ENCODE assay signal across 15 cellular contexts in genomic region chr18:23149570-23149969, GRCh38. TPM values are rescaled to one million over a fixed set of nuclear protein-coding genes. Genes with fewer than 3 reads are reported as not detected.
DNase-seq lines count a peak whose midpoint lies in the region; ATAC-seq and TF ChIP-seq lines count a peak whose summit lies in the region.
"Had no signal": no experiment of that assay in that cellular context is flagged by ENCODE, and none has a peak within 500 bp of the region (broad histone marks: within the 10 kb centered on the region; RNA-seq: fewer than 3 reads in every experiment).

No MANE protein-coding gene starts in this region.

- H4K20me1 ChIP-seq in GM23338 (replicated peaks; ENCODE audit: insufficient read depth) (peaks cover 5% of the 10 kb centered on the region; the same call in 1 of the 2 replicates), H9 (ENCODE audit: control insufficient read depth, insufficient read depth, insufficient read length) (no peaks in the 10 kb centered on the region)

- peaks cover 4% of the 10 kb centered on the region for H3K27me3 Mint-ChIP-seq in GM23338 (ENCODE audit: insufficient read depth, low read depth, poor library complexity)
- no peaks in the 10 kb centered on the region for H3K27me3 Mint-ChIP-seq in H9 (ENCODE audit: low read depth)

- no peaks in the 10 kb centered on the region for H3F3A ChIP-seq in GM23338 (replicated peaks; ENCODE audit: low read depth)

- H3K9ac ChIP-seq in H9 (ENCODE audit: extremely low read depth, insufficient read length, low read length) (no peak overlapping the region), subcutaneous abdominal adipose tissue (ENCODE audit: low read length in 5 of 5) (no peak overlapping the region)

- H3K23me2 ChIP-seq in H9 (ENCODE audit: insufficient read length, low read depth, low read length, poor library complexity, severe bottlenecking) = no peaks in the 10 kb centered on the region

- no peak overlapping the region for H3K27ac ChIP-seq in GM23338 (ENCODE audit: low read depth)
- no peak overlapping the region for H3K27ac ChIP-seq in H9 (ENCODE audit: insufficient read length, low read depth, low read length)
- peak overlapping the region; percentile 21 for H3K27ac ChIP-seq in caudate nucleus (ENCODE audit: low read depth, low read length)
- peak overlapping the region; percentile 19 for H3K27ac ChIP-seq in subcutaneous abdominal adipose tissue (ENCODE audit: low read depth, low read length)

- H3K79me2 ChIP-seq in GM23338 (replicated peaks; ENCODE audit: insufficient read depth) = peaks cover 96% of the 10 kb centered on the region
- peaks cover 10% of the 10 kb centered on the region; the same call in 1 of the 2 replicates for H3K79me2 ChIP-seq in H9 (ENCODE audit: insufficient read depth, low read length)

- no peak overlapping the region for H3T11ph ChIP-seq in H9 (ENCODE audit: low read length)

- no peak overlapping the region for H4K8ac ChIP-seq in H9 (replicated peaks; ENCODE audit: insufficient read length, low read depth, low read length)

- H3K4me3 Mint-ChIP-seq in GM23338 (no peak overlapping the region), H9 (no peak overlapping the region)
- H3K4me3 Mint-ChIP-seq: CD4-positive, alpha-beta memory T cell had no signal

- H3K4me3 ChIP-seq in GM23338 (no peak overlapping the region), subcutaneous abdominal adipose tissue (ENCODE audit: low read depth in 1 of 5, low read length in 5 of 5) (no peak overlapping the region)

- H3K56ac ChIP-seq in H9 (ENCODE audit: insufficient read length, low read depth, low read length) = no peak overlapping the region

- no peaks in the 10 kb centered on the region for H3K36me3 ChIP-seq in GM23338 (ENCODE audit: insufficient read depth)
- peaks cover 0 to 2% (median 0%) of the 10 kb centered on the region in 5 donors for H3K36me3 ChIP-seq in subcutaneous abdominal adipose tissue (ENCODE audit: control insufficient read depth in 5 of 5, insufficient read depth in 5 of 5, low read length in 5 of 5)

- no peak for DNase-seq in GM23338 (ENCODE audit: low spot score)
- DNase-seq in H9 = no peak
- DNase-seq in caudate nucleus (lab: John Stamatoyannopoulos, UW) = no peak
- DNase-seq: C1 segment of cervical spinal cord; Calu3; CD4-positive, alpha-beta memory T cell; COR-L47; DMS53; DMS79 treated with DMSO at 0.1 percent for 48 hours; GF-D8; GOT3; HCEC 1CT had no signal

- WGBS in H9 (ENCODE audit: extremely low coverage, insufficient read length, low lambda C conversion rate) = no CpG with 5 or more reads among the region's 10 CpGs

- H3K4me1 ChIP-seq in GM23338 (ENCODE audit: insufficient read depth) (no peaks in the 10 kb centered on the region; the same call in 1 of the 2 replicates), H9 (ENCODE audit: insufficient read depth, low read length) (no peaks in the 10 kb centered on the region), subcutaneous abdominal adipose tissue (ENCODE audit: control insufficient read depth in 5 of 5, insufficient read depth in 5 of 5, low read length in 5 of 5) (peaks cover 11 to 32% (median 19%) of the 10 kb centered on the region in 5 donors)

- H3K18ac ChIP-seq in H9 (ENCODE audit: insufficient read length, low read depth, low read length) = peak overlapping the region; percentile 26

- no peak overlapping the region for H2BK15ac ChIP-seq in H9 (ENCODE audit: low read depth, low read length)

- no peaks in the 10 kb centered on the region for H3K9me2 ChIP-seq in GM23338 (ENCODE audit: insufficient read depth)

- H3K79me1 ChIP-seq in H9 (ENCODE audit: insufficient read depth, low read depth, low read length, poor library complexity, severe bottlenecking) = peaks cover 7% of the 10 kb centered on the region

- H3K9me3 Mint-ChIP-seq in GM23338 (no peaks in the 10 kb centered on the region), H9 (no peaks in the 10 kb centered on the region)
- H3K9me3 Mint-ChIP-seq: CD4-positive, alpha-beta memory T cell had no signal

- no peak overlapping the region for H2BK20ac ChIP-seq in H9 (ENCODE audit: low read depth, low read length, poor library complexity, severe bottlenecking)

- H2BK12ac ChIP-seq in H9 (ENCODE audit: insufficient read length, low read depth, low read length) = no peak overlapping the region

- H3K4me2 ChIP-seq in GM23338 (no peak overlapping the region), H9 (ENCODE audit: insufficient read depth, insufficient read length, low read length) (no peak overlapping the region)

- H3K4me1 Mint-ChIP-seq in GM23338 = peaks cover 37% of the 10 kb centered on the region
- peaks cover 20 to 24% of the 10 kb centered on the region in 2 experiments for H3K4me1 Mint-ChIP-seq in H9
- H3K4me1 Mint-ChIP-seq: CD4-positive, alpha-beta memory T cell had no signal

- H3K14ac ChIP-seq in H9 (ENCODE audit: insufficient read depth, low read length) = no peak overlapping the region

- TF ChIP-seq CTCF in GM23338 (conservative IDR thresholded peaks at IDR 0.05; ENCODE audit: low read depth in 2 of 2) = no peak
- TF ChIP-seq CTCF in H9 (conservative IDR thresholded peaks at IDR 0.05) = no peak

- no peak for ATAC-seq in GM23338
- ATAC-seq in GM18868 (IDR thresholded peaks at IDR 0.05; ENCODE audit: unreplicated experiment) = no peak
- ATAC-seq in HG02981 (IDR thresholded peaks at IDR 0.05; ENCODE audit: unreplicated experiment) = no peak

- 0 out of 2 replicates have a peak overlapping the region, but pooled peaks have one; percentile 76 for H3K27ac Mint-ChIP-seq in GM23338
- H3K27ac Mint-ChIP-seq in H9 = no peak overlapping the region; a peak in 3 of 7 replicates
- H3K27ac Mint-ChIP-seq: CD4-positive, alpha-beta memory T cell had no signal

- no peak overlapping the region for H2AFZ ChIP-seq in GM23338
- H2AFZ ChIP-seq in H9 (ENCODE audit: low read length) = no peak overlapping the region

- H3K36me3 Mint-ChIP-seq in GM23338 (ENCODE audit: low read depth) = peaks cover 3% of the 10 kb centered on the region; the same call in 1 of the 3 replicates
- H3K36me3 Mint-ChIP-seq in H9 (ENCODE audit: insufficient read depth in 1 of 3, low read depth in 3 of 3) = peaks cover 0 to 9% (median 3%) of the 10 kb centered on the region in 3 experiments; a peak in 3 of 7 replicates
- H3K36me3 Mint-ChIP-seq: CD4-positive, alpha-beta memory T cell had no signal

- no peak overlapping the region for H2AK5ac ChIP-seq in H9 (ENCODE audit: insufficient read length, low read length)

- H3K23ac ChIP-seq in H9 (ENCODE audit: insufficient read length, low read depth, low read length) = no peak overlapping the region

- no peaks in the 10 kb centered on the region for H3K27me3 ChIP-seq in GM23338 (ENCODE audit: insufficient read depth)
- no peaks in the 10 kb centered on the region for H3K27me3 ChIP-seq in H9 (ENCODE audit: insufficient read depth, low read length)
- H3K27me3 ChIP-seq in subcutaneous abdominal adipose tissue (ENCODE audit: control insufficient read depth in 5 of 5, insufficient read depth in 4 of 5, low read length in 5 of 5) = no peaks in the 10 kb centered on the region

- H3K9me3 ChIP-seq in H9 (ENCODE audit: control insufficient read depth, low read depth, low read length) (no peaks in the 10 kb centered on the region), subcutaneous abdominal adipose tissue (ENCODE audit: control insufficient read depth in 5 of 5, low read length in 5 of 5) (no peaks in the 10 kb centered on the region)

- H4K5ac ChIP-seq in H9 (ENCODE audit: insufficient read length, low read depth, low read length) = no peak overlapping the region

- no peak overlapping the region for H3K4ac ChIP-seq in H9 (ENCODE audit: low read depth, low read length)

- no peak overlapping the region for H4K91ac ChIP-seq in H9 (ENCODE audit: insufficient read length, low read depth, low read length)

- H2BK5ac ChIP-seq in H9 (ENCODE audit: insufficient read length, low read length) = no peak overlapping the region

- no peak overlapping the region for H2BK120ac ChIP-seq in H9 (ENCODE audit: low read depth, low read length, poor library complexity, severe bottlenecking)

TF ChIP-seq in GM23338, 12 proteins besides CTCF, POLR2A, EP300 and RAD21 (continues in another document):
- no peak for TF ChIP-seq POLR2AphosphoS5 (IDR thresholded peaks at IDR 0.05; ENCODE audit: low read depth)
- no peak for TF ChIP-seq STAT1 (IDR thresholded peaks at IDR 0.05; ENCODE audit: unreplicated experiment)
- TF ChIP-seq ZNF331 (CRISPR knock-in tag; IDR thresholded peaks at IDR 0.05; ENCODE audit: low read depth) = no peak
- TF ChIP-seq ZNF114 (CRISPR knock-in tag; IDR thresholded peaks at IDR 0.05) = no peak
- no peak for TF ChIP-seq CREB1 (CRISPR knock-in tag; IDR thresholded peaks at IDR 0.05; ENCODE audit: low read depth)
- TF ChIP-seq EZH2phosphoT487 (IDR thresholded peaks at IDR 0.05; ENCODE audit: unreplicated experiment) = no peak
- TF ChIP-seq REST (IDR thresholded peaks at IDR 0.05; ENCODE audit: unreplicated experiment) = no peak

RNA-seq across cellular contexts. Expression of gene CABLES1, which starts 14.3 kb away (rescaled TPM):
- 8.8 and 12.4 TPM in 2 replicates for total RNA-seq in GM23338 (2014; rRNA removed; shearing (Covaris generic))
- polyA plus RNA-seq in GM23338 (2016; fragmentation: Nextera tagmentation; extraction: Ambion mirVana) = 2.6 and 3.4 TPM in 2 replicates
- total RNA-seq in H9 (2021) = 24.1 and 27.1 TPM in 2 replicates
- polyA plus RNA-seq: CD4-positive, alpha-beta memory T cell had no signal

Comparison
In these comparisons a context has a peak if more than half of its experiments do, and no peak if none do; other contexts are left out.
1. H3K27ac ChIP-seq: peak in caudate nucleus (single experiment) and subcutaneous abdominal adipose tissue (single experiment); none in GM23338 (single experiment) and H9 (single experiment).